Comparison of ENCODE assay signal across 8 cellular contexts in the genomic region with DNA sequence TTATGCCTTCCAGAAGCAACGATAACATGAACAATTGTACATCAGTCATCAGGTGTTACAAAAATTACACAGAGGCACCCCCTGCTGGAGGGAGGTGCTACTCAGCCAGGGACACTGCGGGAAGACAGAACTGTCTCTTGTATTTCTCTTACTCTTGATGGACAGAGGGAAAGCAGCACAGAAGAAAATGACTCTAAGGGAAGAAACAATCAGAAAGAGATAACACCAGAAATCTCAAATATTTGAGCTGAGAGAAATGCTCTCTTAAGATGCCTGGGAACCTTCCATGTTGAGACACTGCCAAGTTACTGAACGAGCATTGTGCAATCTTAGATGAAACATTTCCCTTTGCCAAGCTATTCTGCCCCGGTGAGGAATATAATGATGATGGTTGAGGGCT.
A peak's percentile ranks its signal among the peaks of the same experiment; 100 is the strongest.
DNase-seq lines count a peak whose midpoint lies in the region; ATAC-seq, FAIRE-seq and TF ChIP-seq lines count a peak whose summit lies in the region.

No MANE protein-coding gene starts in this region.

- H3K9me3 ChIP-seq in Caco-2 = no peaks in the 10 kb centered on the region
- H3K9me3 ChIP-seq in keratinocyte (ENCODE audit: control insufficient read depth, low read depth, low read length) = no peaks in the 10 kb centered on the region
- H3K9me3 ChIP-seq in naive thymus-derived CD4-positive, alpha-beta T cell (ENCODE audit: control insufficient read depth in 2 of 3, low read length in 3 of 3) = no peaks in the 10 kb centered on the region

- H3K4me3 Mint-ChIP-seq in Caco-2 (ENCODE audit: unreplicated experiment) = no peak overlapping the region
- no peak overlapping the region for H3K4me3 Mint-ChIP-seq in naive thymus-derived CD4-positive, alpha-beta T cell

- no peaks in the 10 kb centered on the region for H3K9me1 ChIP-seq in keratinocyte (ENCODE audit: control insufficient read depth, extremely low read depth, insufficient read depth, low read length)

- H3K36me3 Mint-ChIP-seq in Caco-2 (ENCODE audit: insufficient read depth, unreplicated experiment) = no peaks in the 10 kb centered on the region
- no peaks in the 10 kb centered on the region for H3K36me3 Mint-ChIP-seq in naive thymus-derived CD4-positive, alpha-beta T cell

- POLR2A ChIA-PET in Caco-2 (lab: Charles Lee) = no interaction called here
- POLR2A ChIA-PET in naive thymus-derived CD4-positive, alpha-beta T cell (lab: Charles Lee) = no interaction called here

- H3K9ac ChIP-seq in keratinocyte (ENCODE audit: control insufficient read depth, extremely low read depth, insufficient read depth, low read length) = no peak overlapping the region

- no peak for ATAC-seq in naive thymus-derived CD4-positive, alpha-beta T cell

- peaks cover 20% of the 10 kb centered on the region for H3K9me3 Mint-ChIP-seq in Caco-2 (ENCODE audit: unreplicated experiment)
- H3K9me3 Mint-ChIP-seq in naive thymus-derived CD4-positive, alpha-beta T cell = peaks cover 0 to 24% (median 17%) of the 10 kb centered on the region in 11 donors

- peaks cover 5% of the 10 kb centered on the region for H3K27me3 Mint-ChIP-seq in Caco-2 (ENCODE audit: insufficient read depth, unreplicated experiment)
- no peaks in the 10 kb centered on the region for H3K27me3 Mint-ChIP-seq in naive thymus-derived CD4-positive, alpha-beta T cell

- BruUV-seq in Caco-2 (replicated peaks; lab: Mats Ljungman, UMichigan) = no TSS peak

- no peak overlapping the region for H2AFZ ChIP-seq in keratinocyte (ENCODE audit: control insufficient read depth, low read length)

- FAIRE-seq in keratinocyte (lab: Jason Lieb, UNC) = peak; percentile 83

- no peak overlapping the region for H3K27ac Mint-ChIP-seq in Caco-2 (ENCODE audit: unreplicated experiment)
- no peak overlapping the region for H3K27ac Mint-ChIP-seq in naive thymus-derived CD4-positive, alpha-beta T cell

- CTCF ChIA-PET in Caco-2 (lab: Charles Lee) = interaction anchor here (1.0 kb wide), 1 partner anchor 110 kb away, joined by 3 read pairs; no protein-coding TSS in a partner anchor
- CTCF ChIA-PET in naive thymus-derived CD4-positive, alpha-beta T cell (lab: Charles Lee) = no interaction called here

- no peaks in the 10 kb centered on the region for H4K20me1 ChIP-seq in keratinocyte (ENCODE audit: control insufficient read depth, extremely low read depth, insufficient read depth, low read length)

- H3K36me3 ChIP-seq in Caco-2 (ENCODE audit: control insufficient read depth, insufficient read depth, low read length) (no peaks in the 10 kb centered on the region), H7 (replicated peaks; ENCODE audit: control insufficient read depth, insufficient read depth, low read length) (no peaks in the 10 kb centered on the region), keratinocyte (ENCODE audit: control insufficient read depth in 2 of 2, extremely low read depth in 1 of 2, insufficient read depth in 2 of 2, low read length in 2 of 2) (no peaks in the 10 kb centered on the region)
- H3K36me3 ChIP-seq in naive thymus-derived CD4-positive, alpha-beta T cell (ENCODE audit: control insufficient read depth in 2 of 3, insufficient read depth in 3 of 3, low read length in 3 of 3) = no peaks in the 10 kb centered on the region

- no peak overlapping the region for H3K4me2 ChIP-seq in keratinocyte (ENCODE audit: control insufficient read depth, extremely low read depth, insufficient read depth, low read depth, low read length)

- no peaks in the 10 kb centered on the region for H3K4me1 Mint-ChIP-seq in Caco-2 (ENCODE audit: low read depth, unreplicated experiment)
- no peaks in the 10 kb centered on the region for H3K4me1 Mint-ChIP-seq in naive thymus-derived CD4-positive, alpha-beta T cell

- H3K4me3 ChIP-seq in Caco-2 (ENCODE audit: low read depth, low read length) (no peak overlapping the region), H7 (ENCODE audit: insufficient read depth, low read depth, low read length) (no peak overlapping the region), keratinocyte (ENCODE audit: control insufficient read depth in 2 of 3, extremely low read depth in 1 of 3, insufficient read depth in 2 of 3, low read depth in 1 of 3, low read length in 3 of 3) (no peak overlapping the region)
- H3K4me3 ChIP-seq in naive thymus-derived CD4-positive, alpha-beta T cell (ENCODE audit: low read length) = no peak overlapping the region

- TF ChIP-seq CTCF in Caco-2 (IDR thresholded peaks at IDR 0.05; ENCODE audit: insufficient read depth in 1 of 2, low read depth in 1 of 2, low read length in 1 of 2, severe bottlenecking in 1 of 2, unreplicated experiment in 1 of 2) = peak; percentile 37 to 43
- TF ChIP-seq CTCF in keratinocyte (optimal IDR thresholded peaks at IDR 0.05 in 1 of 3, IDR thresholded peaks at IDR 0.05 in 1 of 3, conservative IDR thresholded peaks at IDR 0.05 in 1 of 3; ENCODE audit: extremely low read depth in 1 of 3, insufficient read depth in 2 of 3, low read length in 3 of 3) = peak; percentile 68 to 84 (median 81)

- H3K27me3 ChIP-seq in Caco-2 (replicated peaks; ENCODE audit: control insufficient read depth, insufficient read depth, low read length) (no peaks in the 10 kb centered on the region), H7 (ENCODE audit: control insufficient read depth, insufficient read depth, low read length) (no peaks in the 10 kb centered on the region), keratinocyte (ENCODE audit: control insufficient read depth, extremely low read depth, insufficient read depth, low read length) (no peaks in the 10 kb centered on the region)
- H3K27me3 ChIP-seq in naive thymus-derived CD4-positive, alpha-beta T cell (ENCODE audit: control insufficient read depth in 2 of 2, insufficient read depth in 2 of 2, low read length in 2 of 2) = no peaks in the 10 kb centered on the region

- DNase-seq in Caco-2 (peak; percentile 40 to 48), H7 (peak; percentile 21), SW480 (ENCODE audit: low spot score) (peak; percentile 57), keratinocyte (ENCODE audit: low read depth, low spot score) (no peak), NCI-H1436 treated with DMSO at 0.1 percent for 48 hours (lab: John Stamatoyannopoulos, UW) (no peak), activated gamma-delta T cell treated with Interleukin-2 at 50 U/mL for 16 hours (no peak)
- DNase-seq in stimulated activated naive CD4-positive, alpha-beta T cell (lab: John Stamatoyannopoulos, UW) = no peak
- no peak for DNase-seq in naive thymus-derived CD4-positive, alpha-beta T cell

- no peak overlapping the region for H3K27ac ChIP-seq in keratinocyte (ENCODE audit: control insufficient read depth, insufficient read depth, low read length)
- H3K27ac ChIP-seq in naive thymus-derived CD4-positive, alpha-beta T cell (ENCODE audit: low read depth, low read length) = no peak overlapping the region

- intact Hi-C loops in Caco-2 (cut with micrococcal nuclease; ENCODE audit: unreplicated experiment) = loop anchor here (1.0 to 2.0 kb wide), 3 partner anchors 109 to 340 kb away; no protein-coding TSS in a partner anchor
- intact Hi-C loops in naive thymus-derived CD4-positive, alpha-beta T cell (cut with micrococcal nuclease) = no loop called here

- H3K4me1 ChIP-seq in Caco-2 (no peaks in the 10 kb centered on the region), keratinocyte (ENCODE audit: control insufficient read depth, extremely low read depth, insufficient read depth, low read length) (no peaks in the 10 kb centered on the region)
- no peaks in the 10 kb centered on the region for H3K4me1 ChIP-seq in naive thymus-derived CD4-positive, alpha-beta T cell (ENCODE audit: control insufficient read depth in 2 of 2, insufficient read depth in 2 of 2, low read length in 2 of 2)

- H3K79me2 ChIP-seq in keratinocyte (ENCODE audit: control insufficient read depth, insufficient read depth, low read length) = no peaks in the 10 kb centered on the region

- dilution Hi-C loops in keratinocyte (cut with MboI; ENCODE audit: extremely low pct_ligation_motif_present, low sequenced_read_pairs) = no loop called here

Comparison
In these comparisons a context has a peak if more than half of its experiments do, and no peak if none do; other contexts are left out.
1. DNase-seq: peak in Caco-2 (2 of 2), H7 (single experiment) and SW480 (single experiment); none in keratinocyte (single experiment), stimulated activated naive CD4-positive, alpha-beta T cell (0 of 6), NCI-H1436 treated with DMSO at 0.1 percent for 48 hours (single experiment), activated gamma-delta T cell treated with Interleukin-2 at 50 U/mL for 16 hours (single experiment) and naive thymus-derived CD4-positive, alpha-beta T cell (0 of 9).